13 cellular contexts compared by ENCODE assay signal in the genomic region with DNA sequence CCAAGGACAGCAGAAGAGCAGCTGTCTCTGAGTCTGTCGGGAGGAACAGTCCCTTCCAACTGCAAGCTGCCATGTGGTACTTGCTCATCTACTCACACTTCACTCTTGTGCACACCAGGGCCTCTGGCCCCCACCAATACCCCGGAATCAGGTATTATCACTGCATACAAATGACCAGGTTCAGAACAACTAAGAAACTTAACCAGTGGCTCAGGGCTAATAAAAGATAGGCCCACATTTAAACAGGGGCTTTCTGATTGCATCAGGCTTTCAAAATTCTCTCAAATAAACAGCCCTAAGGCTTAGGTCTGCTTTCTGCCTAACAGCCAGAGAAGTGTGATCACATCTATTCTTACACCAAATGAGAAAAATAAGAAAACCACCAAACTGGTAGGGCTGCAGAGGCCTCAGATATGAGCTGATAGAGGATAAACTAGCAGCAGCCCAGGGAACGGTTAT. TPM values are rescaled to one million over a fixed set of nuclear protein-coding genes. Genes with fewer than 3 reads are reported as not detected.
DNase-seq lines count a peak whose midpoint lies in the region; ATAC-seq and TF ChIP-seq lines count a peak whose summit lies in the region.
"Had no signal": no experiment of that assay in that cellular context is flagged by ENCODE, and none has a peak within 500 bp of the region (broad histone marks: within the 10 kb centered on the region; RNA-seq: fewer than 3 reads in every experiment).

No MANE protein-coding gene starts in this region.

- TF ChIP-seq CTCF in body of pancreas (IDR thresholded peaks at IDR 0.05) = no peak

- no peak for DNase-seq in activated CD4-positive, alpha-beta T cell treated with anti-CD3 and anti-CD28 coated beads, Interleukin-2, amount 10 ng/mL, durations not matched to agents 24 days and 14 days
- no peak for DNase-seq in activated CD4-positive, alpha-beta T cell treated with anti-CD3 and anti-CD28 coated beads for 48 hours
- DNase-seq in Karpas-422 = no peak
- DNase-seq in body of pancreas = no peak
- peak in 1 of 2 donors; percentile 59 for DNase-seq in stimulated activated effector memory CD8-positive, alpha-beta T cell treated with anti-CD3 and anti-CD28 coated beads, Interleukin-12 subunit alpha, Interleukin-12 subunit beta, amount 100 ng/mL, for 72 hours (ENCODE audit: low spot score in 2 of 2)
- DNase-seq in HK-2 (ENCODE audit: unreplicated experiment) = no peak
- DNase-seq: activated CD4-positive, CD25-positive, alpha-beta regulatory T cell; GDM1; left lung; NCI-H2029 treated with DMSO at 0.1 percent for 48 hours; PC-3 had no signal

- H3K4me1 ChIP-seq in Karpas-422 (ENCODE audit: low read length) = peaks cover 96% of the 10 kb centered on the region
- peaks cover 94% of the 10 kb centered on the region for H3K4me1 ChIP-seq in body of pancreas

- peaks cover 81% of the 10 kb centered on the region for H3K4me1 Mint-ChIP-seq in activated CD4-positive, alpha-beta T cell treated with anti-CD3 and anti-CD28 coated beads, Interleukin-2, amount 10 ng/mL, durations not matched to agents 24 days and 14 days
- peaks cover 86% of the 10 kb centered on the region for H3K4me1 Mint-ChIP-seq in stimulated activated effector memory CD8-positive, alpha-beta T cell treated with anti-CD3 and anti-CD28 coated beads, Interleukin-12 subunit alpha, Interleukin-12 subunit beta, amount 100 ng/mL, for 72 hours

- H3K9me3 Mint-ChIP-seq in activated CD4-positive, alpha-beta T cell treated with anti-CD3 and anti-CD28 coated beads, Interleukin-2, amount 10 ng/mL, durations not matched to agents 24 days and 14 days = no peaks in the 10 kb centered on the region
- no peaks in the 10 kb centered on the region for H3K9me3 Mint-ChIP-seq in stimulated activated effector memory CD8-positive, alpha-beta T cell treated with anti-CD3 and anti-CD28 coated beads, Interleukin-12 subunit alpha, Interleukin-12 subunit beta, amount 100 ng/mL, for 72 hours

- H3K4me3 ChIP-seq in Karpas-422 (ENCODE audit: low read length) = no peak overlapping the region
- no peak overlapping the region for H3K4me3 ChIP-seq in body of pancreas
- H3K4me3 ChIP-seq: left lung had no signal

- intact Hi-C loops in activated CD4-positive, alpha-beta T cell treated with anti-CD3 and anti-CD28 coated beads, Interleukin-2, amount 10 ng/mL, durations not matched to agents 24 days and 14 days (cut with micrococcal nuclease) = loop anchor here (5.0 to 10.0 kb wide), 2 partner anchors 39 to 519 kb away; a partner anchor contains a TSS
- intact Hi-C loops in body of pancreas (cut with DNase I) = no loop called here

- ATAC-seq in body of pancreas (no peak), HG02623 (IDR thresholded peaks at IDR 0.05; ENCODE audit: unreplicated experiment) (no peak), GM18907 (IDR thresholded peaks at IDR 0.05; ENCODE audit: unreplicated experiment) (no peak)
- peak; percentile 25 for ATAC-seq in stimulated activated effector memory CD8-positive, alpha-beta T cell treated with anti-CD3 and anti-CD28 coated beads, Interleukin-12 subunit alpha, Interleukin-12 subunit beta, amount 100 ng/mL, for 72 hours
- ATAC-seq: left lung, PC-3 had no signal

- H3K4me3 Mint-ChIP-seq in activated CD4-positive, alpha-beta T cell treated with anti-CD3 and anti-CD28 coated beads, Interleukin-2, amount 10 ng/mL, durations not matched to agents 24 days and 14 days = peak overlapping the region; percentile 14
- H3K4me3 Mint-ChIP-seq in stimulated activated effector memory CD8-positive, alpha-beta T cell treated with anti-CD3 and anti-CD28 coated beads, Interleukin-12 subunit alpha, Interleukin-12 subunit beta, amount 100 ng/mL, for 72 hours = peak overlapping the region; percentile 58

- peaks cover 98% of the 10 kb centered on the region for H3K79me2 ChIP-seq in Karpas-422 (ENCODE audit: low read length)

- WGBS in body of pancreas, 2 donors = 28 to 43% methylated on average over 3 of the region's 3 CpGs

- H3K27ac ChIP-seq in Karpas-422 (ENCODE audit: low read length) = peak overlapping the region; percentile 91
- peak overlapping the region in 3 of 4 donors; percentile 69 to 91 (median 75) for H3K27ac ChIP-seq in body of pancreas

- H3K27me3 ChIP-seq in Karpas-422 (ENCODE audit: low read length) = no peaks in the 10 kb centered on the region
- no peaks in the 10 kb centered on the region for H3K27me3 ChIP-seq in body of pancreas
- H3K27me3 ChIP-seq: left lung had no signal

- H3K36me3 Mint-ChIP-seq in activated CD4-positive, alpha-beta T cell treated with anti-CD3 and anti-CD28 coated beads, Interleukin-2, amount 10 ng/mL, durations not matched to agents 24 days and 14 days (ENCODE audit: low read depth) = peaks cover 14% of the 10 kb centered on the region
- peaks cover 25% of the 10 kb centered on the region for H3K36me3 Mint-ChIP-seq in stimulated activated effector memory CD8-positive, alpha-beta T cell treated with anti-CD3 and anti-CD28 coated beads, Interleukin-12 subunit alpha, Interleukin-12 subunit beta, amount 100 ng/mL, for 72 hours

- H3K4me2 ChIP-seq in Karpas-422 (ENCODE audit: low read depth, low read length, poor library complexity, severe bottlenecking) = peak overlapping the region; percentile 59

- no peak overlapping the region for H2AFZ ChIP-seq in Karpas-422 (ENCODE audit: low read length)

- H3K9ac ChIP-seq in Karpas-422 (ENCODE audit: low read length) = peak overlapping the region; percentile 40

- no peak for TF ChIP-seq POLR2A in body of pancreas (IDR thresholded peaks at IDR 0.05)

- no peaks in the 10 kb centered on the region for H3K27me3 Mint-ChIP-seq in activated CD4-positive, alpha-beta T cell treated with anti-CD3 and anti-CD28 coated beads, Interleukin-2, amount 10 ng/mL, durations not matched to agents 24 days and 14 days

- H3K9me3 ChIP-seq in Karpas-422 (ENCODE audit: low read length) (no peaks in the 10 kb centered on the region), body of pancreas (no peaks in the 10 kb centered on the region)
- H3K9me3 ChIP-seq: left lung had no signal

- peaks cover 31% of the 10 kb centered on the region for H4K20me1 ChIP-seq in Karpas-422 (ENCODE audit: insufficient read depth, low read depth, low read length)

- H3K36me3 ChIP-seq in Karpas-422 (ENCODE audit: insufficient read depth, low read length) (0 out of 2 replicates have a peak, but pooled peaks cover 6% of the 10 kb centered on the region), body of pancreas (replicated peaks in 1 of 2; ENCODE audit: insufficient read depth in 1 of 2, low read depth in 2 of 2) (no peaks in the 10 kb centered on the region)
- H3K36me3 ChIP-seq: left lung had no signal

- H3K27ac Mint-ChIP-seq in activated CD4-positive, alpha-beta T cell treated with anti-CD3 and anti-CD28 coated beads, Interleukin-2, amount 10 ng/mL, durations not matched to agents 24 days and 14 days = peak overlapping the region; percentile 79
- H3K27ac Mint-ChIP-seq in stimulated activated effector memory CD8-positive, alpha-beta T cell treated with anti-CD3 and anti-CD28 coated beads, Interleukin-12 subunit alpha, Interleukin-12 subunit beta, amount 100 ng/mL, for 72 hours = peak overlapping the region; percentile 96

- H3K9me2 ChIP-seq in Karpas-422 (replicated peaks; ENCODE audit: insufficient read depth, low read length) = no peaks in the 10 kb centered on the region

RNA-seq across cellular contexts. Expression of a gene that starts 20.7 kb away (rescaled TPM):
- 55.3 and 66.2 TPM in 2 replicates for total RNA-seq in activated CD4-positive, alpha-beta T cell treated with anti-CD3 and anti-CD28 coated beads, Interleukin-2, amount 10 ng/mL, durations not matched to agents 24 days and 14 days
- total RNA-seq in Karpas-422 (2014; rRNA removed; shearing (Covaris generic); ENCODE audit: low replicate concordance) = 40.2 and 83.5 TPM in 2 replicates
- total RNA-seq in body of pancreas = 10 to 100 TPM; 25.4 to 67.2 TPM

RNA-seq across cellular contexts. Expression of a gene that starts 23.6 kb away (rescaled TPM):
- 115 and 119 TPM in 2 replicates for total RNA-seq in activated CD4-positive, alpha-beta T cell treated with anti-CD3 and anti-CD28 coated beads, Interleukin-2, amount 10 ng/mL, durations not matched to agents 24 days and 14 days
- total RNA-seq in Karpas-422 (2014; rRNA removed; shearing (Covaris generic); ENCODE audit: low replicate concordance) = 60.5 and 133 TPM in 2 replicates
- total RNA-seq in body of pancreas = 100 to 1,000 TPM in 1 of 2 donors, 10 to 100 TPM in 1; 98.8 to 151 TPM
